27 cellular contexts compared by ENCODE assay signal in genomic region chr11:2729841-2730240, GRCh38. TPM values are rescaled to one million over a fixed set of nuclear protein-coding genes. Genes with fewer than 3 reads are reported as not detected.
DNase-seq lines count a peak whose midpoint lies in the region; ATAC-seq, FAIRE-seq and TF ChIP-seq lines count a peak whose summit lies in the region.
"Had no signal": no experiment of that assay in that cellular context is flagged by ENCODE, and none has a peak within 500 bp of the region (broad histone marks: within the 10 kb centered on the region; RNA-seq: fewer than 3 reads in every experiment).

No MANE protein-coding gene starts in this region.

- no peak overlapping the region for H2BK5ac ChIP-seq in neuronal stem cell (ENCODE audit: low read length)

- H3K9me3 Mint-ChIP-seq in brain (peaks cover 0 to 9% (median 0%) of the 10 kb centered on the region in 5 experiments), type B pancreatic cell (no peaks in the 10 kb centered on the region)
- H3K9me3 Mint-ChIP-seq: CD8-positive, alpha-beta memory T cell had no signal

- H3K79me1 ChIP-seq in neuronal stem cell (ENCODE audit: low read depth, low read length): no peaks in the 10 kb centered on the region

- no peak overlapping the region for H3K9ac ChIP-seq in neuronal stem cell (ENCODE audit: low read depth, low read length, poor library complexity)

- no peak overlapping the region for H4K8ac ChIP-seq in neuronal stem cell (ENCODE audit: low read depth, low read length)

- ATAC-seq in HG02571 (IDR thresholded peaks at IDR 0.05; ENCODE audit: unreplicated experiment): no peak

- H3K27ac ChIP-seq in hepatocyte: peak overlapping the region; percentile 63
- no peak overlapping the region for H3K27ac ChIP-seq in neuronal stem cell (replicated peaks; ENCODE audit: low read length)
- H3K27ac ChIP-seq in left ventricle myocardium inferior (replicated peaks): no peak overlapping the region
- H3K27ac ChIP-seq: HL-60, RWPE1 had no signal

- DNase-seq in hepatocyte (ENCODE audit: low spot score) (no peak), neuronal stem cell (ENCODE audit: low spot score) (no peak), type B pancreatic cell (ENCODE audit: extremely low spot score, unreplicated experiment) (no peak), left ventricle myocardium inferior (no peak), GM12892 (ENCODE audit: insufficient read length) (no peak)
- DNase-seq: Calu3; CD8-positive, alpha-beta memory T cell; DMS79 treated with DMSO at 0.1 percent for 48 hours; GOT3; HCEC 1CT; Karpas-422; NCI-H1092; NCI-H1417 treated with DMSO at 0.1 percent for 48 hours; NCI-H187; NCI-H2081 treated with DMSO at 0.1 percent for 48 hours; NCI-H2171; NCI-H226; NCI-H510A; NCI-H69; SHP77 treated with DMSO at 0.1 percent for 48 hours had no signal

- no peaks in the 10 kb centered on the region for H3K79me2 ChIP-seq in hepatocyte

- H3K9me3 ChIP-seq in hepatocyte (ENCODE audit: low read depth) (no peaks in the 10 kb centered on the region), neuronal stem cell (replicated peaks in 1 of 2; ENCODE audit: control insufficient read depth in 2 of 2, insufficient read depth in 1 of 2, low read depth in 1 of 2, low read length in 2 of 2) (peaks cover 0 to 15% of the 10 kb centered on the region in 2 donors), left ventricle myocardium inferior (replicated peaks) (no peaks in the 10 kb centered on the region)

- H3K23ac ChIP-seq in neuronal stem cell (ENCODE audit: low read depth, low read length, poor library complexity): peak overlapping the region; percentile 12

- H2AK5ac ChIP-seq in neuronal stem cell (ENCODE audit: low read depth, low read length): peak overlapping the region; percentile 91

- no peaks in the 10 kb centered on the region for H4K20me1 ChIP-seq in hepatocyte (ENCODE audit: insufficient read depth, poor library complexity, severe bottlenecking)

- H3K4me3 Mint-ChIP-seq in brain: no peak overlapping the region
- H3K4me3 Mint-ChIP-seq in type B pancreatic cell: no peak overlapping the region
- H3K4me3 Mint-ChIP-seq: B cell; CD14-positive monocyte; CD8-positive, alpha-beta memory T cell had no signal

- H2AFZ ChIP-seq in hepatocyte (no peak overlapping the region), neuronal stem cell (ENCODE audit: low read length) (no peak overlapping the region)

- H3K4ac ChIP-seq in neuronal stem cell (ENCODE audit: low read length): no peak overlapping the region

- H3K27me3 Mint-ChIP-seq in brain (peaks cover 45% of the 10 kb centered on the region), type B pancreatic cell (no peaks in the 10 kb centered on the region)
- H3K27me3 Mint-ChIP-seq: B cell had no signal

- H3K4me3 ChIP-seq in hepatocyte (no peak overlapping the region), neuronal stem cell (ENCODE audit: low read length in 2 of 2) (no peak overlapping the region), left ventricle myocardium inferior (no peak overlapping the region)

- H3K14ac ChIP-seq in neuronal stem cell (ENCODE audit: low read length): peak overlapping the region; percentile 28

- H3K27ac Mint-ChIP-seq in brain (peak overlapping the region in 3 of 5 experiments; percentile 54 to 91 (median 65)), type B pancreatic cell (peak overlapping the region; percentile 55)
- H3K27ac Mint-ChIP-seq: B cell had no signal

- WGBS in hepatocyte (ENCODE audit: low lambda C conversion rate, missing lambda C conversion rate): over 99% methylated on average over 9 of the region's 9 CpGs
- no CpG with 5 or more reads among the region's 9 CpGs for WGBS in neuronal stem cell (ENCODE audit: extremely low coverage in 2 of 2, insufficient read length in 2 of 2, insufficient replicate concordance in 1 of 2), 2 donors

- FAIRE-seq in GM12892 (lab: Jason Lieb, UNC): no peak
- FAIRE-seq: GM18507 had no signal

- peak overlapping the region; percentile 15 for H3K18ac ChIP-seq in neuronal stem cell (ENCODE audit: low read length)

- TF ChIP-seq POLR2A in GM12892 (IDR thresholded peaks at IDR 0.05; ENCODE audit: low read depth, low read length): no peak

- no peaks in the 10 kb centered on the region for H3K36me3 ChIP-seq in hepatocyte (replicated peaks; ENCODE audit: insufficient read depth, low read depth)
- H3K36me3 ChIP-seq in neuronal stem cell (replicated peaks in 1 of 2; ENCODE audit: control insufficient read depth in 2 of 2, insufficient read depth in 2 of 2, low read length in 2 of 2): no peaks in the 10 kb centered on the region
- no peaks in the 10 kb centered on the region for H3K36me3 ChIP-seq in left ventricle myocardium inferior

- H3K4me1 ChIP-seq in hepatocyte (ENCODE audit: insufficient read depth) (peaks cover 51% of the 10 kb centered on the region), neuronal stem cell (ENCODE audit: control insufficient read depth in 2 of 2, insufficient read depth in 1 of 2, low read depth in 1 of 2, low read length in 2 of 2) (peaks cover 0 to 15% of the 10 kb centered on the region in 2 donors), left ventricle myocardium inferior (peaks cover 39% of the 10 kb centered on the region)

- no peaks in the 10 kb centered on the region for H3K9me2 ChIP-seq in hepatocyte (replicated peaks; ENCODE audit: insufficient read depth)

- H2BK15ac ChIP-seq in neuronal stem cell (ENCODE audit: low read length): peak overlapping the region; percentile 19

- TF ChIP-seq CTCF in brain (conservative IDR thresholded peaks at IDR 0.05) (no peak), hepatocyte (IDR thresholded peaks at IDR 0.05; ENCODE audit: poor library complexity) (no peak), type B pancreatic cell (conservative IDR thresholded peaks at IDR 0.05) (no peak), left ventricle myocardium inferior (IDR thresholded peaks at IDR 0.05; ENCODE audit: borderline replicate concordance) (no peak)

- H2BK12ac ChIP-seq in neuronal stem cell (ENCODE audit: low read length): peak overlapping the region; percentile 59

- H3K4me1 Mint-ChIP-seq in brain (peaks cover 38% of the 10 kb centered on the region), type B pancreatic cell (ENCODE audit: unreplicated experiment) (peaks cover 39% of the 10 kb centered on the region)
- H3K4me1 Mint-ChIP-seq: B cell; CD14-positive monocyte; CD8-positive, alpha-beta memory T cell had no signal

- intact Hi-C loops in left ventricle myocardium inferior (cut with micrococcal nuclease): no loop called here

- H3K27me3 ChIP-seq in hepatocyte: no peaks in the 10 kb centered on the region
- peaks cover 0 to 70% (median 4%) of the 10 kb centered on the region in 3 experiments for H3K27me3 ChIP-seq in neuronal stem cell (ENCODE audit: control insufficient read depth in 3 of 3, insufficient read depth in 3 of 3, low read depth in 1 of 3, low read length in 3 of 3)
- no peaks in the 10 kb centered on the region for H3K27me3 ChIP-seq in left ventricle myocardium inferior (ENCODE audit: low read depth)

- no peak overlapping the region for H4K91ac ChIP-seq in neuronal stem cell (ENCODE audit: low read depth, low read length, poor library complexity)

- no peaks in the 10 kb centered on the region for H3K36me3 Mint-ChIP-seq in brain
- no peaks in the 10 kb centered on the region for H3K36me3 Mint-ChIP-seq in type B pancreatic cell
- H3K36me3 Mint-ChIP-seq: CD8-positive, alpha-beta memory T cell had no signal

- H3K4me2 ChIP-seq in hepatocyte (no peak overlapping the region), neuronal stem cell (ENCODE audit: insufficient read depth, low read length, poor library complexity, severe bottlenecking) (no peak overlapping the region)

- H2BK120ac ChIP-seq in neuronal stem cell (ENCODE audit: low read depth, low read length): no peak overlapping the region

RNA-seq across cellular contexts. Expression of gene KCNQ1OT1, which starts 30.0 kb away (rescaled TPM):
- polyA plus RNA-seq in brain (ENCODE audit: insufficient read depth, low read depth, low replicate concordance): 0.02 TPM
- 6.6 and 7.9 TPM in 2 replicates for total RNA-seq in hepatocyte
- 3.1 and 4.0 TPM in 2 replicates for polyA plus RNA-seq in hepatocyte
- polyA plus RNA-seq in neuronal stem cell (2013, experiment 1 of 2): 0.08 TPM
- polyA plus RNA-seq in neuronal stem cell (2013, experiment 2 of 2): 0.11 TPM
- total RNA-seq in type B pancreatic cell (ENCODE audit: low replicate concordance): 3.3 and 7.0 TPM in 2 replicates
- 0.33 TPM for total RNA-seq in left ventricle myocardium inferior
- polyA plus RNA-seq in GM12892 (2012; ENCODE audit: missing spikeins): 0.53 TPM
